Comparison of ENCODE assay signal across 7 cellular contexts in genomic region chr12:10331642-10332239, GRCh38. TPM values are rescaled to one million over a fixed set of nuclear protein-coding genes. Genes with fewer than 3 reads are reported as not detected.
A peak's percentile ranks its signal among the peaks of the same experiment; 100 is the strongest.
DNase-seq lines count a peak whose midpoint lies in the region; ATAC-seq and TF ChIP-seq lines count a peak whose summit lies in the region.

No MANE protein-coding gene starts in this region.

- H3K4me3 Mint-ChIP-seq in T-cell, result no peak overlapping the region
- H3K4me3 Mint-ChIP-seq in activated T-helper 17 cell treated with anti-CD3 and anti-CD28 coated beads, Interleukin-2, amount 50 U/mL, for 72 hours, result no peak overlapping the region

- H3K27me3 ChIP-seq in ovary, result no peaks in the 10 kb centered on the region

- H3K9me3 Mint-ChIP-seq in T-cell, result peaks cover 0 to 4% (median 0%) of the 10 kb centered on the region in 3 donors
- peaks cover 8% of the 10 kb centered on the region for H3K9me3 Mint-ChIP-seq in activated T-helper 17 cell treated with anti-CD3 and anti-CD28 coated beads, Interleukin-2, amount 50 U/mL, for 72 hours

- POLR2A ChIA-PET in T-cell (lab: Charles Lee), result no interaction called here

- H3K4me1 ChIP-seq in ovary (ENCODE audit: insufficient read depth), result no peaks in the 10 kb centered on the region

- H3K27me3 Mint-ChIP-seq in T-cell, result peaks cover 0 to 4% of the 10 kb centered on the region in 2 donors
- peaks cover 4% of the 10 kb centered on the region for H3K27me3 Mint-ChIP-seq in activated T-helper 17 cell treated with anti-CD3 and anti-CD28 coated beads, Interleukin-2, amount 50 U/mL, for 72 hours

- peaks cover 0 to 5% (median 5%) of the 10 kb centered on the region in 3 donors for H3K4me1 Mint-ChIP-seq in T-cell
- H3K4me1 Mint-ChIP-seq in activated T-helper 17 cell treated with anti-CD3 and anti-CD28 coated beads, Interleukin-2, amount 50 U/mL, for 72 hours, result no peaks in the 10 kb centered on the region

- no peak overlapping the region for H3K27ac Mint-ChIP-seq in T-cell
- no peak overlapping the region for H3K27ac Mint-ChIP-seq in activated T-helper 17 cell treated with anti-CD3 and anti-CD28 coated beads, Interleukin-2, amount 50 U/mL, for 72 hours

- WGBS in ovary, 3 donors, result 13 to 24% (median 15%) methylated on average over 2 of the region's 2 CpGs

- no peaks in the 10 kb centered on the region for H3K9me3 ChIP-seq in ovary

- peaks cover 5% of the 10 kb centered on the region for H3K36me3 Mint-ChIP-seq in T-cell
- H3K36me3 Mint-ChIP-seq in activated T-helper 17 cell treated with anti-CD3 and anti-CD28 coated beads, Interleukin-2, amount 50 U/mL, for 72 hours (ENCODE audit: low read depth), result no peaks in the 10 kb centered on the region

- no peak overlapping the region for H3K27ac ChIP-seq in ovary

- no peak for TF ChIP-seq EP300 in ovary (IDR thresholded peaks at IDR 0.05)

- CTCF ChIA-PET in T-cell (lab: Charles Lee), result interaction anchor here in 1 of 2 donors (1.0 kb wide), 1 partner anchor 9 kb away, joined by 3 read pairs; no protein-coding TSS in a partner anchor

- peak in 3 of 4 experiments; percentile 35 to 57 (median 56) for ATAC-seq in T-cell (replicated peaks in 1 of 4)
- no peak for ATAC-seq in activated T-helper 17 cell treated with anti-CD3 and anti-CD28 coated beads, Interleukin-2, amount 50 U/mL, for 72 hours (replicated peaks)

- peak; percentile 28 to 68 (median 46) for TF ChIP-seq CTCF in ovary (IDR thresholded peaks at IDR 0.05)

- no peaks in the 10 kb centered on the region for H3K36me3 ChIP-seq in ovary

- H3K4me3 ChIP-seq in ovary, result no peak overlapping the region

- intact Hi-C loops in ovary (cut with DNase I), result loop anchor here in 3 of 4 donors (5.0 to 10.0 kb wide), 3 partner anchors 226 to 233 kb away; no protein-coding TSS in a partner anchor

- peak; percentile 20 for DNase-seq in GM04504 (ENCODE audit: low read depth)
- DNase-seq in MV-4-11 (lab: John Stamatoyannopoulos, UW), result peak; percentile 59
- peak in 1 of 34 experiments; percentile 10 for DNase-seq in T-cell
- peak; percentile 53 for DNase-seq in fibroblast of the conjunctiva (ENCODE audit: low read depth)
- DNase-seq in ovary, result no peak
- DNase-seq in T1000 (lab: John Stamatoyannopoulos, UW), result no peak

- no peak for TF ChIP-seq POLR2A in ovary (IDR thresholded peaks at IDR 0.05)

RNA-seq across cellular contexts. Expression of gene KLRD1, which starts 24.1 kb away (rescaled TPM):
- 10 to 100 TPM in 4 of 5 donors, 1 to 10 TPM in 1; 9.7 to 29.9 (median 24.4) TPM for total RNA-seq in T-cell
- 1 to 10 TPM in 4 of 7 donors, under 1 TPM in 3; 0.33 to 1.8 (median 1.2) TPM for total RNA-seq in ovary
- polyA plus RNA-seq in ovary, result 1 to 10 TPM in 1 of 2 donors, under 1 TPM in 1; 0.12 to 3.8 TPM
- 1 to 10 TPM in 1 of 2 donors, not detected in 1; 1.1 TPM for total RNA-seq in activated T-helper 17 cell treated with anti-CD3 and anti-CD28 coated beads, Interleukin-2, amount 50 U/mL, for 72 hours

RNA-seq across cellular contexts. Expression of gene KLRK1, which starts 58.1 kb away (rescaled TPM):
- total RNA-seq in T-cell, result 100 to 1,000 TPM in 4 of 5 donors, 10 to 100 TPM in 1; 74.5 to 162 (median 141) TPM
- 1 to 10 TPM in 2 of 7 donors, under 1 TPM in 5; 0.12 to 2.1 (median 0.35) TPM for total RNA-seq in ovary
- polyA plus RNA-seq in ovary, result 1 to 10 TPM in 1 of 2 donors, under 1 TPM in 1; 0.54 to 6.3 TPM
- under 1 TPM; 0.19 to 0.24 TPM for total RNA-seq in activated T-helper 17 cell treated with anti-CD3 and anti-CD28 coated beads, Interleukin-2, amount 50 U/mL, for 72 hours

Comparison
In these comparisons a context has a peak if more than half of its experiments do, and no peak if none do; other contexts are left out.
1. DNase-seq: peak in GM04504 (single experiment), MV-4-11 (single experiment) and fibroblast of the conjunctiva (single experiment); none in ovary (0 of 5) and T1000 (single experiment).
2. RNA of gene KLRK1, which starts 58.1 kb away (total RNA-seq): 74.5 to 162 TPM in T-cell; 0.12 to 2.1 TPM in ovary and 0.19 to 0.24 TPM in activated T-helper 17 cell treated with anti-CD3 and anti-CD28 coated beads, Interleukin-2, amount 50 U/mL, for 72 hours; every median in the first group is over 10 times any median in the second.